1 cellular context compared by ENCODE assay signal in the genomic region with DNA sequence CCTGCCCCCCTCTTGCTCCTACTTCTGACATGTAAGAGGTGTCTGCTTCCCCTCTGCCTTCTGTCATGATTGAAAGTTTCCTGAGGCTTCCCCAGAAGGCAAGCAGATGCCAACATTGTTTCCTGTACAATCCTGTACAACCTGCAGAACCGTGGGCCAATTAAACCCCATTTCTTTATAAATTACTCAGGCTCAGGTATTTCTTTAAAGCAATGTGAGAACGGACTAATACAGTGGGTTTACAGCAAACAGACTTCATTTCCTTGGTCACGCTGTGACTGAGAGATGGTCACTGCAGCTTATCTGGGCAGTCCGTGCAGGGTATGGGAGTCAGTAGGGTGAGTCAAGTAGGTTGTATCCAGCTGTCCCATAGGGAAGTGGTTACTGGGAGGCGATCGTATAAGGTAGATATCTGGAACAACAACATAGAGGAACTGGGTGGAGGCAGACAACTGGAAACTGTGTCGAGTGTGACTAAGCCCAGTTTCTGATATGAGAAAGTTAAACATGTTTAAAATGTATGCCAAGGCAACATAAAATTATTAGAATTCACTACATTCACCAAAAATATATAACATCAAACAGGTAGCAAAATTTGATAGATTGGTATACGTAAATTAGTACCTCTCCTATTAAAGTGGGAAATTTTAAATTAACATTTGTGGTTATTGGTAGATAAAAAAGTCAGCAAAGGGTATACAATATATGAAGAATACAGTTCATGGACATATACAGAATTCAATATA.
TF ChIP-seq lines count a peak whose summit lies in the region.

No MANE protein-coding gene starts in this region.

TF ChIP-seq in K562, 482 proteins besides CTCF, POLR2A, EP300 and RAD21 (continued from another document and continues in another):
- no peak for TF ChIP-seq KDM5B (IDR thresholded peaks at IDR 0.05; ENCODE audit: insufficient replicate concordance, low read depth, low read length)
- no peak for TF ChIP-seq HNRNPUL1 (IDR thresholded peaks at IDR 0.05; ENCODE audit: low read length)
- TF ChIP-seq HNRNPL (IDR thresholded peaks at IDR 0.05; ENCODE audit: low read depth, low read length) = no peak
- peak; percentile 70; the same call in 1 of the 2 replicates for TF ChIP-seq ZNF584 (CRISPR knock-in tag; IDR thresholded peaks at IDR 0.05; ENCODE audit: low read depth)
- TF ChIP-seq, protein P1, sequence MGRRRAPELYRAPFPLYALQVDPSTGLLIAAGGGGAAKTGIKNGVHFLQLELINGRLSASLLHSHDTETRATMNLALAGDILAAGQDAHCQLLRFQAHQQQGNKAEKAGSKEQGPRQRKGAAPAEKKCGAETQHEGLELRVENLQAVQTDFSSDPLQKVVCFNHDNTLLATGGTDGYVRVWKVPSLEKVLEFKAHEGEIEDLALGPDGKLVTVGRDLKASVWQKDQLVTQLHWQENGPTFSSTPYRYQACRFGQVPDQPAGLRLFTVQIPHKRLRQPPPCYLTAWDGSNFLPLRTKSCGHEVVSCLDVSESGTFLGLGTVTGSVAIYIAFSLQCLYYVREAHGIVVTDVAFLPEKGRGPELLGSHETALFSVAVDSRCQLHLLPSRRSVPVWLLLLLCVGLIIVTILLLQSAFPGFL (CRISPR knock-in tag; IDR thresholded peaks at IDR 0.05) = no peak
- TF ChIP-seq ZBTB17 (CRISPR knock-in tag; IDR thresholded peaks at IDR 0.05) = no peak
- no peak for TF ChIP-seq KDM4B (IDR thresholded peaks at IDR 0.05; ENCODE audit: borderline replicate concordance in 2 of 2, low read depth in 1 of 2)
- peak; percentile 60 for TF ChIP-seq MTA3 (IDR thresholded peaks at IDR 0.05; ENCODE audit: borderline replicate concordance)
- no peak for TF ChIP-seq SMARCB1 (IDR thresholded peaks at IDR 0.05; ENCODE audit: insufficient read length, low read depth)
- TF ChIP-seq, protein P2, sequence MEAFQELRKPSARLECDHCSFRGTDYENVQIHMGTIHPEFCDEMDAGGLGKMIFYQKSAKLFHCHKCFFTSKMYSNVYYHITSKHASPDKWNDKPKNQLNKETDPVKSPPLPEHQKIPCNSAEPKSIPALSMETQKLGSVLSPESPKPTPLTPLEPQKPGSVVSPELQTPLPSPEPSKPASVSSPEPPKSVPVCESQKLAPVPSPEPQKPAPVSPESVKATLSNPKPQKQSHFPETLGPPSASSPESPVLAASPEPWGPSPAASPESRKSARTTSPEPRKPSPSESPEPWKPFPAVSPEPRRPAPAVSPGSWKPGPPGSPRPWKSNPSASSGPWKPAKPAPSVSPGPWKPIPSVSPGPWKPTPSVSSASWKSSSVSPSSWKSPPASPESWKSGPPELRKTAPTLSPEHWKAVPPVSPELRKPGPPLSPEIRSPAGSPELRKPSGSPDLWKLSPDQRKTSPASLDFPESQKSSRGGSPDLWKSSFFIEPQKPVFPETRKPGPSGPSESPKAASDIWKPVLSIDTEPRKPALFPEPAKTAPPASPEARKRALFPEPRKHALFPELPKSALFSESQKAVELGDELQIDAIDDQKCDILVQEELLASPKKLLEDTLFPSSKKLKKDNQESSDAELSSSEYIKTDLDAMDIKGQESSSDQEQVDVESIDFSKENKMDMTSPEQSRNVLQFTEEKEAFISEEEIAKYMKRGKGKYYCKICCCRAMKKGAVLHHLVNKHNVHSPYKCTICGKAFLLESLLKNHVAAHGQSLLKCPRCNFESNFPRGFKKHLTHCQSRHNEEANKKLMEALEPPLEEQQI (IDR thresholded peaks at IDR 0.05) = peak; percentile 60; the same call in 1 of the 2 replicates
- no peak for TF ChIP-seq ZC3H11A (IDR thresholded peaks at IDR 0.05; ENCODE audit: low read depth, low read length)
- TF ChIP-seq CEBPG (CRISPR knock-in tag; IDR thresholded peaks at IDR 0.05) = no peak
- no peak for TF ChIP-seq CEBPG (tag; conservative IDR thresholded peaks at IDR 0.05 in 1 of 2, IDR thresholded peaks at IDR 0.05 in 1 of 2)
- TF ChIP-seq MED1 (CRISPR knock-in tag; IDR thresholded peaks at IDR 0.05; ENCODE audit: borderline replicate concordance) = no peak
- TF ChIP-seq KAT2B (IDR thresholded peaks at IDR 0.05; ENCODE audit: low read depth, low read length) = no peak
- no peak for TF ChIP-seq ZNF785 (CRISPR knock-in tag; IDR thresholded peaks at IDR 0.05)
- TF ChIP-seq NFATC3 (IDR thresholded peaks at IDR 0.05) = 0 out of 2 replicates have a peak, but pooled peaks have one; percentile 78
- TF ChIP-seq, protein P3, sequence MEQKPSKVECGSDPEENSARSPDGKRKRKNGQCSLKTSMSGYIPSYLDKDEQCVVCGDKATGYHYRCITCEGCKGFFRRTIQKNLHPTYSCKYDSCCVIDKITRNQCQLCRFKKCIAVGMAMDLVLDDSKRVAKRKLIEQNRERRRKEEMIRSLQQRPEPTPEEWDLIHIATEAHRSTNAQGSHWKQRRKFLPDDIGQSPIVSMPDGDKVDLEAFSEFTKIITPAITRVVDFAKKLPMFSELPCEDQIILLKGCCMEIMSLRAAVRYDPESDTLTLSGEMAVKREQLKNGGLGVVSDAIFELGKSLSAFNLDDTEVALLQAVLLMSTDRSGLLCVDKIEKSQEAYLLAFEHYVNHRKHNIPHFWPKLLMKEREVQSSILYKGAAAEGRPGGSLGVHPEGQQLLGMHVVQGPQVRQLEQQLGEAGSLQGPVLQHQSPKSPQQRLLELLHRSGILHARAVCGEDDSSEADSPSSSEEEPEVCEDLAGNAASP (IDR thresholded peaks at IDR 0.05) = no peak
- TF ChIP-seq PHF8 (IDR thresholded peaks at IDR 0.05; ENCODE audit: borderline replicate concordance, low read length) = no peak
- TF ChIP-seq, protein P4, sequence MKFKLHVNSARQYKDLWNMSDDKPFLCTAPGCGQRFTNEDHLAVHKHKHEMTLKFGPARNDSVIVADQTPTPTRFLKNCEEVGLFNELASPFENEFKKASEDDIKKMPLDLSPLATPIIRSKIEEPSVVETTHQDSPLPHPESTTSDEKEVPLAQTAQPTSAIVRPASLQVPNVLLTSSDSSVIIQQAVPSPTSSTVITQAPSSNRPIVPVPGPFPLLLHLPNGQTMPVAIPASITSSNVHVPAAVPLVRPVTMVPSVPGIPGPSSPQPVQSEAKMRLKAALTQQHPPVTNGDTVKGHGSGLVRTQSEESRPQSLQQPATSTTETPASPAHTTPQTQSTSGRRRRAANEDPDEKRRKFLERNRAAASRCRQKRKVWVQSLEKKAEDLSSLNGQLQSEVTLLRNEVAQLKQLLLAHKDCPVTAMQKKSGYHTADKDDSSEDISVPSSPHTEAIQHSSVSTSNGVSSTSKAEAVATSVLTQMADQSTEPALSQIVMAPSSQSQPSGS (CRISPR knock-in tag; IDR thresholded peaks at IDR 0.05) = no peak
- TF ChIP-seq, protein P5, sequence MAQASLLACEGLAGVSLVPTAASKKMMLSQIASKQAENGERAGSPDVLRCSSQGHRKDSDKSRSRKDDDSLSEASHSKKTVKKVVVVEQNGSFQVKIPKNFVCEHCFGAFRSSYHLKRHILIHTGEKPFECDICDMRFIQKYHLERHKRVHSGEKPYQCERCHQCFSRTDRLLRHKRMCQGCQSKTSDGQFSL (CRISPR knock-in tag; IDR thresholded peaks at IDR 0.05) = no peak
- TF ChIP-seq, protein P5 (tag; IDR thresholded peaks at IDR 0.05) = no peak
- TF ChIP-seq, protein P6, sequence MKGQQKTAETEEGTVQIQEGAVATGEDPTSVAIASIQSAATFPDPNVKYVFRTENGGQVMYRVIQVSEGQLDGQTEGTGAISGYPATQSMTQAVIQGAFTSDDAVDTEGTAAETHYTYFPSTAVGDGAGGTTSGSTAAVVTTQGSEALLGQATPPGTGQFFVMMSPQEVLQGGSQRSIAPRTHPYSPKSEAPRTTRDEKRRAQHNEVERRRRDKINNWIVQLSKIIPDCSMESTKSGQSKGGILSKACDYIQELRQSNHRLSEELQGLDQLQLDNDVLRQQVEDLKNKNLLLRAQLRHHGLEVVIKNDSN (CRISPR knock-in tag; IDR thresholded peaks at IDR 0.05) = no peak
- peak; percentile 97 for TF ChIP-seq DPF2 (IDR thresholded peaks at IDR 0.05)
- TF ChIP-seq NFIC (IDR thresholded peaks at IDR 0.05) = peak; percentile 79
- TF ChIP-seq TCFL5 (CRISPR knock-in tag; conservative IDR thresholded peaks at IDR 0.05) = no peak
- TF ChIP-seq ZNF12 (CRISPR knock-in tag; IDR thresholded peaks at IDR 0.05) = no peak
- TF ChIP-seq ZNF445 (CRISPR knock-in tag; IDR thresholded peaks at IDR 0.05; ENCODE audit: low read depth) = no peak
- no peak for TF ChIP-seq SAFB (IDR thresholded peaks at IDR 0.05; ENCODE audit: borderline replicate concordance, low read depth, low read length)
- TF ChIP-seq SRSF1 (IDR thresholded peaks at IDR 0.05; ENCODE audit: low read depth, low read length) = no peak
- no peak for TF ChIP-seq RBM25 (IDR thresholded peaks at IDR 0.05; ENCODE audit: low read depth, low read length, severe bottlenecking)
- peak; percentile 65; the same call in 1 of the 2 replicates for TF ChIP-seq ZNF766 (CRISPR knock-in tag; conservative IDR thresholded peaks at IDR 0.05)
- no peak for TF ChIP-seq CREB3L1 (IDR thresholded peaks at IDR 0.05; ENCODE audit: borderline replicate concordance, low read depth)
- no peak for TF ChIP-seq XRCC5 (IDR thresholded peaks at IDR 0.05; ENCODE audit: low read depth, low read length)
- TF ChIP-seq NR2C1 (IDR thresholded peaks at IDR 0.05) = no peak
- TF ChIP-seq NR2C1 (tag; IDR thresholded peaks at IDR 0.05) = no peak
- no peak for TF ChIP-seq MAZ (CRISPR knock-in tag; conservative IDR thresholded peaks at IDR 0.05 in 1 of 2, IDR thresholded peaks at IDR 0.05 in 1 of 2)
- no peak for TF ChIP-seq RBM39 (optimal IDR thresholded peaks at IDR 0.05; ENCODE audit: low read depth, low read length)
- no peak for TF ChIP-seq COPS2 (conservative IDR thresholded peaks at IDR 0.05)
- no peak for TF ChIP-seq ZBTB26 (CRISPR knock-in tag; IDR thresholded peaks at IDR 0.05)
- TF ChIP-seq ZC3H8 (IDR thresholded peaks at IDR 0.05) = no peak
- TF ChIP-seq, protein P7, sequence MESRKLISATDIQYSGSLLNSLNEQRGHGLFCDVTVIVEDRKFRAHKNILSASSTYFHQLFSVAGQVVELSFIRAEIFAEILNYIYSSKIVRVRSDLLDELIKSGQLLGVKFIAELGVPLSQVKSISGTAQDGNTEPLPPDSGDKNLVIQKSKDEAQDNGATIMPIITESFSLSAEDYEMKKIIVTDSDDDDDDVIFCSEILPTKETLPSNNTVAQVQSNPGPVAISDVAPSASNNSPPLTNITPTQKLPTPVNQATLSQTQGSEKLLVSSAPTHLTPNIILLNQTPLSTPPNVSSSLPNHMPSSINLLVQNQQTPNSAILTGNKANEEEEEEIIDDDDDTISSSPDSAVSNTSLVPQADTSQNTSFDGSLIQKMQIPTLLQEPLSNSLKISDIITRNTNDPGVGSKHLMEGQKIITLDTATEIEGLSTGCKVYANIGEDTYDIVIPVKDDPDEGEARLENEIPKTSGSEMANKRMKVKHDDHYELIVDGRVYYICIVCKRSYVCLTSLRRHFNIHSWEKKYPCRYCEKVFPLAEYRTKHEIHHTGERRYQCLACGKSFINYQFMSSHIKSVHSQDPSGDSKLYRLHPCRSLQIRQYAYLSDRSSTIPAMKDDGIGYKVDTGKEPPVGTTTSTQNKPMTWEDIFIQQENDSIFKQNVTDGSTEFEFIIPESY (CRISPR knock-in tag; IDR thresholded peaks at IDR 0.05) = no peak
- TF ChIP-seq KDM2B (CRISPR knock-in tag; IDR thresholded peaks at IDR 0.05) = no peak
- TF ChIP-seq FOS (IDR thresholded peaks at IDR 0.05; ENCODE audit: extremely low read depth, insufficient read length) = peak; percentile 44
- no peak for TF ChIP-seq RFX7 (CRISPR knock-in tag; IDR thresholded peaks at IDR 0.05)
- no peak for TF ChIP-seq SUPT5H (IDR thresholded peaks at IDR 0.05)
- peak in 1 of 2 experiments; percentile 54; a peak in 1 of 4 replicates for TF ChIP-seq ETV6 (IDR thresholded peaks at IDR 0.05; ENCODE audit: borderline replicate concordance in 1 of 2, low read depth in 2 of 2, low read length in 1 of 2)
- TF ChIP-seq ETV6 (CRISPR knock-in tag; IDR thresholded peaks at IDR 0.05; ENCODE audit: borderline replicate concordance) = no peak
- TF ChIP-seq MNT (conservative IDR thresholded peaks at IDR 0.05) = peak in 1 of 2 experiments; percentile 66; a peak in 3 of 4 replicates
- TF ChIP-seq ETS2 (tag; IDR thresholded peaks at IDR 0.05; ENCODE audit: borderline replicate concordance, poor library complexity, severe bottlenecking) = no peak
- TF ChIP-seq NR4A1 (CRISPR knock-in tag; IDR thresholded peaks at IDR 0.05) = no peak
- no peak for TF ChIP-seq NR4A1 (tag; IDR thresholded peaks at IDR 0.05)
- TF ChIP-seq ESRRA (IDR thresholded peaks at IDR 0.05; ENCODE audit: borderline replicate concordance, low read depth) = peak; percentile 23; the same call in 1 of the 2 replicates
- peak; percentile 99 for TF ChIP-seq SPI1 (IDR thresholded peaks at IDR 0.05; ENCODE audit: borderline replicate concordance, low read depth, low read length)
